In the genomic region with DNA sequence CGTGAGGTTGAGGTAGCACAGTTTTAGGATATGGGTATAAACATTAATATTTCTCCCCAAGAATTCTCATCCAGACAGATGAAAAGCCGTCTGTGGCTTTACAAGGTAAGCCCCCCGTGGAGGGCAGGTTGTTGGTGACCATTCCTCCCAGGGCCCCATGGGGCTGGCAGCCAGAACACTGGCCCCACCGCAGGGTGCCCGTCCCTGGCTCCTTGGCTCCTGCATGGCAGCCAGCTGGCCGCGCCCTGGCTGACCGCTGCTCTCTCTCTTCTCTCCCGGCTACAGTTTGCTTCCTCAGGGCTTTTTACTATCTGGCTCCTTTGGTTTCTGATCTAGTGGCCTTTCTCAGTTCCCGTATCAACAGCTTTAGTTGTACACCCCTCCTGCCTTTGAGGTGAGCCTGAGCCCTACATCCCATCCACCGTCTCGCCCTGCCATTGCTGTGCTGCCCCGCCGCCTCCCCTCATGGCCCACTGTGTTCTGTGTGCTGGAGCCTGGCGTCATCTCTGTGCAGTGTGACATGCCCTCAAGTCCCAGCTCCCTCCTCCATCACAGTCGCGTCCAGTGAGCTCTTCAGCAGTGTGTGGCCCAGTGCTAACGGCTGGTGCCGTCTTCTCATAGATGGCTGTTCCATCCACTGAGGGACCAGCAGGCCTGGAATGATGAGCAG, we compare ENCODE assay signal across 19 cellular contexts. TPM values are rescaled to one million over a fixed set of nuclear protein-coding genes. Genes with fewer than 3 reads are reported as not detected.
DNase-seq lines count a peak whose midpoint lies in the region; ATAC-seq, FAIRE-seq and TF ChIP-seq lines count a peak whose summit lies in the region.
"Had no signal": no experiment of that assay in that cellular context is flagged by ENCODE, and none has a peak within 500 bp of the region (broad histone marks: within the 10 kb centered on the region; RNA-seq: fewer than 3 reads in every experiment).

No MANE protein-coding gene starts in this region.

- no peak overlapping the region for H3K4me3 Mint-ChIP-seq in activated T-cell treated with anti-CD3 and anti-CD28 coated beads, Interleukin-2, amount 50 U/mL, for 72 hours
- no peak overlapping the region for H3K4me3 Mint-ChIP-seq in activated T-cell treated with anti-CD3 and anti-CD28 coated beads, Interleukin-2, amount 50 U/mL, for 4 hours
- H3K4me3 Mint-ChIP-seq in central memory CD8-positive, alpha-beta T cell: no peak overlapping the region
- H3K4me3 Mint-ChIP-seq: activated CD4-positive, alpha-beta T cell treated with anti-CD3 and anti-CD28 coated beads, Interleukin-2, amount 10 ng/mL, durations not matched to agents 24 days and 14 days; nephron progenitor cell had no signal

- no peaks in the 10 kb centered on the region for H3K27me3 Mint-ChIP-seq in activated T-cell treated with anti-CD3 and anti-CD28 coated beads, Interleukin-2, amount 50 U/mL, for 72 hours (ENCODE audit: low read depth)
- no peaks in the 10 kb centered on the region for H3K27me3 Mint-ChIP-seq in activated T-cell treated with anti-CD3 and anti-CD28 coated beads, Interleukin-2, amount 50 U/mL, for 4 hours (ENCODE audit: low read depth)
- no peaks in the 10 kb centered on the region for H3K27me3 Mint-ChIP-seq in central memory CD8-positive, alpha-beta T cell

- TF ChIP-seq CTCF in psoas muscle (IDR thresholded peaks at IDR 0.05): no peak

- peaks cover 28% of the 10 kb centered on the region for H3K4me1 ChIP-seq in psoas muscle

- H3K9me3 Mint-ChIP-seq in activated T-cell treated with anti-CD3 and anti-CD28 coated beads, Interleukin-2, amount 50 U/mL, for 72 hours: no peaks in the 10 kb centered on the region
- H3K9me3 Mint-ChIP-seq in activated T-cell treated with anti-CD3 and anti-CD28 coated beads, Interleukin-2, amount 50 U/mL, for 4 hours: no peaks in the 10 kb centered on the region
- H3K9me3 Mint-ChIP-seq in central memory CD8-positive, alpha-beta T cell: no peaks in the 10 kb centered on the region
- H3K9me3 Mint-ChIP-seq: activated CD4-positive, alpha-beta T cell treated with anti-CD3 and anti-CD28 coated beads, Interleukin-2, amount 10 ng/mL, durations not matched to agents 24 days and 14 days; nephron progenitor cell had no signal

- H3K36me3 Mint-ChIP-seq in activated T-cell treated with anti-CD3 and anti-CD28 coated beads, Interleukin-2, amount 50 U/mL, for 72 hours (ENCODE audit: insufficient read depth in 2 of 2): peaks cover 8 to 22% of the 10 kb centered on the region in 2 donors
- peaks cover 21% of the 10 kb centered on the region for H3K36me3 Mint-ChIP-seq in activated T-cell treated with anti-CD3 and anti-CD28 coated beads, Interleukin-2, amount 50 U/mL, for 4 hours (ENCODE audit: insufficient read depth)
- H3K36me3 Mint-ChIP-seq in central memory CD8-positive, alpha-beta T cell (ENCODE audit: insufficient read depth): peaks cover 45% of the 10 kb centered on the region

- no peak for ATAC-seq in activated T-cell treated with anti-CD3 and anti-CD28 coated beads, Interleukin-2, amount 50 U/mL, for 72 hours (replicated peaks in 1 of 2)
- ATAC-seq in activated T-cell treated with anti-CD3 and anti-CD28 coated beads, Interleukin-2, amount 50 U/mL, for 4 hours: no peak
- ATAC-seq in central memory CD8-positive, alpha-beta T cell (replicated peaks; ENCODE audit: extremely low read depth, poor library complexity, severe bottlenecking): no peak
- no peak for ATAC-seq in psoas muscle
- no peak for ATAC-seq in HG02623 (IDR thresholded peaks at IDR 0.05; ENCODE audit: unreplicated experiment)
- ATAC-seq: A549 had no signal

- peak overlapping the region; percentile 38 for H3K27ac Mint-ChIP-seq in activated T-cell treated with anti-CD3 and anti-CD28 coated beads, Interleukin-2, amount 50 U/mL, for 72 hours
- H3K27ac Mint-ChIP-seq in central memory CD8-positive, alpha-beta T cell (ENCODE audit: low read depth): peak overlapping the region; percentile 25

- peak; percentile 24; the same call in 1 of the 2 replicates for TF ChIP-seq POLR2A in GM12891 (IDR thresholded peaks at IDR 0.05; ENCODE audit: low read depth, low read length)

- no peak overlapping the region for H3K4me3 ChIP-seq in psoas muscle
- H3K4me3 ChIP-seq: A549, prostate gland had no signal

- no peaks in the 10 kb centered on the region for H3K9me3 ChIP-seq in psoas muscle
- H3K9me3 ChIP-seq: A549, prostate gland had no signal

- intact Hi-C loops in psoas muscle (cut with DNase I): no loop called here

- H3K4me1 Mint-ChIP-seq in activated T-cell treated with anti-CD3 and anti-CD28 coated beads, Interleukin-2, amount 50 U/mL, for 72 hours (ENCODE audit: low read depth): peaks cover 32% of the 10 kb centered on the region
- H3K4me1 Mint-ChIP-seq in activated T-cell treated with anti-CD3 and anti-CD28 coated beads, Interleukin-2, amount 50 U/mL, for 4 hours (ENCODE audit: low read depth): peaks cover 17% of the 10 kb centered on the region
- H3K4me1 Mint-ChIP-seq in central memory CD8-positive, alpha-beta T cell: peaks cover 23% of the 10 kb centered on the region

- peaks cover 0 to 13% of the 10 kb centered on the region in 2 donors for H3K36me3 ChIP-seq in psoas muscle (ENCODE audit: insufficient read depth in 1 of 2, low read depth in 1 of 2)
- H3K36me3 ChIP-seq: prostate gland had no signal

- FAIRE-seq in GM12891 (lab: Jason Lieb, UNC): no peak
- FAIRE-seq: A549 had no signal

- DNase-seq in activated T-cell treated with anti-CD3 and anti-CD28 coated beads, Interleukin-2, amount 50 U/mL, for 72 hours: no peak
- DNase-seq in activated T-cell treated with anti-CD3 and anti-CD28 coated beads, Interleukin-2, amount 50 U/mL, for 4 hours: no peak
- DNase-seq in GM12891 (ENCODE audit: insufficient read length, low spot score) (no peak), psoas muscle (peak in 1 of 2 donors; percentile 33), superior temporal gyrus (ENCODE audit: extremely low spot score) (no peak), NCI-H1417 treated with DMSO at 0.1 percent for 48 hours (lab: John Stamatoyannopoulos, UW) (no peak)
- DNase-seq in central memory CD8-positive, alpha-beta T cell (ENCODE audit: low spot score in 2 of 2): no peak
- DNase-seq: activated CD4-positive, alpha-beta T cell treated with anti-CD3 and anti-CD28 coated beads, Interleukin-2, amount 10 ng/mL, durations not matched to agents 24 days and 14 days; activated CD8-positive, alpha-beta memory T cell treated with anti-CD3 and anti-CD28 coated beads, Interleukin-2, amount 50 U/mL, for 4 hours; glutamatergic neuron; GOT3; NCI-H1694; NCI-H526 treated with DMSO at 0.1 percent for 48 hours; nephron progenitor cell; stimulated activated CD4-positive, alpha-beta T cell treated with anti-CD3 and anti-CD28 coated beads, Interleukin-4, amount 100 ng/mL, for 24 hours had no signal

- H3K27ac ChIP-seq in psoas muscle: peak overlapping the region; percentile 27
- H3K27ac ChIP-seq: A549, KMS-11, prostate gland had no signal

- H3K27me3 ChIP-seq in psoas muscle (ENCODE audit: insufficient read depth in 3 of 3, low read length in 2 of 3): no peaks in the 10 kb centered on the region

- WGBS in psoas muscle, 3 donors: 41 to 52% (median 43%) methylated on average over 19 of the region's 19 CpGs

TF ChIP-seq in GM12891, 5 proteins besides CTCF, POLR2A, EP300 and RAD21:
- TF ChIP-seq POU2F2 (IDR thresholded peaks at IDR 0.05; ENCODE audit: low read depth, low read length) (no peak), POLR2AphosphoS5 (IDR thresholded peaks at IDR 0.05; ENCODE audit: low read depth, low read length) (0 out of 2 replicates have a peak, but pooled peaks have one; percentile 15)

RNA-seq across cellular contexts. Expression of a gene that starts 25.8 kb away (rescaled TPM):
- total RNA-seq in activated T-cell treated with anti-CD3 and anti-CD28 coated beads, Interleukin-2, amount 50 U/mL, for 72 hours: 10 to 100 TPM; 66.2 to 78.9 TPM
- total RNA-seq in activated T-cell treated with anti-CD3 and anti-CD28 coated beads, Interleukin-2, amount 50 U/mL, for 4 hours: 10 to 100 TPM; 70.4 to 90.8 (median 74.6) TPM
- polyA plus RNA-seq in GM12891 (2012; ENCODE audit: low read depth, missing spikeins): 41.4 TPM
- 10 to 100 TPM; 24.0 to 38.7 (median 35.6) TPM for total RNA-seq in psoas muscle
- 10 to 100 TPM; 18.9 to 33.2 (median 31.1) TPM for polyA plus RNA-seq in psoas muscle
